ENCODE assay signal across 1 cellular context in the genomic region with DNA sequence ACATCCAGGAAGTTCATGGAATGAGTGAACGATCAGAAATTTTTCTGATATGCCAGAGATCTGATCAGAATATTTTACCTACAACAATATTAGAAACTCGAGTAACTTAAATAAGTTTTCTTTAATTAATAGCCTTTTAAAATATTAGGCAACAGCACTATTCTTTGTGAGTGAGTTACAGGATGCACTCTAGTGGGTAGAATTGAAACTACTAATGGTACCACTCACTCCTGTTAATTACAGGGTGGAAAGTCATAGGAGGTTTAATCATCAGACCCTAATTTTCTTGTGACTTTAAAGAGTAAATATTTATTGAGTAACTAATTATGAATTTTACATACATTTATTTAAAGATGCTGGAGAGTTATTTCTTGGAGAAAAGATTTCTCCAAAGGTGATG.
TF ChIP-seq lines count a peak whose summit lies in the region.

No MANE protein-coding gene starts in this region.

TF ChIP-seq in liver, 16 proteins besides CTCF, POLR2A, EP300 and RAD21 (continued from another document):
- TF ChIP-seq, protein P1, sequence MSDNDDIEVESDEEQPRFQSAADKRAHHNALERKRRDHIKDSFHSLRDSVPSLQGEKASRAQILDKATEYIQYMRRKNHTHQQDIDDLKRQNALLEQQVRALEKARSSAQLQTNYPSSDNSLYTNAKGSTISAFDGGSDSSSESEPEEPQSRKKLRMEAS (IDR thresholded peaks at IDR 0.05), result no peak
